In genomic region chr11:83361831-83362230, GRCh38 we compare ENCODE assay signal across 34 cellular contexts.
"Had no signal": no experiment of that assay in that cellular context is flagged by ENCODE, and none has a peak within 500 bp of the region (broad histone marks: within the 10 kb centered on the region; RNA-seq: fewer than 3 reads in every experiment).

No MANE protein-coding gene starts in this region.

- H3K27me3 ChIP-seq: ascending aorta, Peyer's patch had no signal

- H3K9me3 ChIP-seq: ascending aorta, Peyer's patch had no signal

- H3K4me1 ChIP-seq: ascending aorta, Peyer's patch had no signal

- DNase-seq: activated CD4-positive, alpha-beta T cell treated with anti-CD3 and anti-CD28 coated beads, Interleukin-2, amount 10 ng/mL, durations not matched to agents 24 days and 14 days; activated CD4-positive, alpha-beta T cell treated with anti-CD3 and anti-CD28 coated beads, Interleukin-2, amount 50 U/mL, for 4 hours; activated CD8-positive, alpha-beta T cell treated with anti-CD3 and anti-CD28 coated beads for 36 hours; activated effector memory CD4-positive, alpha-beta T cell treated with anti-CD3 and anti-CD28 coated beads, Interleukin-2, amount 50 U/mL, for 16 hours; activated naive CD4-positive, alpha-beta T cell; activated naive CD4-positive, alpha-beta T cell treated with anti-CD3 and anti-CD28 coated beads, Interleukin-2, amount 50 U/mL, for 16 hours; activated naive CD8-positive, alpha-beta T cell treated with anti-CD3 and anti-CD28 coated beads, Interleukin-2, amount 10 ng/mL, durations not matched to agents 7 days and 5 days; activated T-cell treated with anti-CD3 and anti-CD28 coated beads, Interleukin-2, amount 50 U/mL, for 1 hour; activated T-cell treated with anti-CD3 and anti-CD28 coated beads, Interleukin-2, amount 50 U/mL, for 72 hours; amygdala; caudate nucleus; cerebellar nuclear complex; IMR-90; MM.1S; MV-4-11; NCI-H1092; NCI-H1436 treated with DMSO at 0.1 percent for 48 hours; NCI-H1694 treated with DMSO at 0.1 percent for 48 hours; NCI-H2029; NCI-H2171; NCI-H446 treated with DMSO at 0.1 percent for 48 hours; NCI-H524 treated with DMSO at 0.1 percent for 48 hours; NK-92 treated with Interleukin-12 subunit alpha and Interleukin-12 subunit beta, amount 100 ng/mL, for 24 hours; PC-3; Peyer's patch; RPMI8226; SHP77 treated with DMSO at 0.1 percent for 48 hours; SW 1271; T-helper 1 cell; T-helper 2 cell; T-helper 9 cell; WERI-Rb-1 had no signal

- H3K36me3 ChIP-seq: ascending aorta, Peyer's patch, WERI-Rb-1 had no signal

- H3K27ac ChIP-seq: ascending aorta, Peyer's patch, WERI-Rb-1 had no signal

- H3K4me3 ChIP-seq: ascending aorta, K562, Peyer's patch had no signal
